In genomic region chr7:116138202-116138801, GRCh38 we compare ENCODE assay signal across 8 cellular contexts.
A peak's percentile ranks its signal among the peaks of the same experiment; 100 is the strongest.
DNase-seq lines count a peak whose midpoint lies in the region; ATAC-seq, FAIRE-seq and TF ChIP-seq lines count a peak whose summit lies in the region.

No MANE protein-coding gene starts in this region.

- H3K36me3 ChIP-seq in mammary epithelial cell (ENCODE audit: insufficient read depth, low read length) (no peaks in the 10 kb centered on the region), kidney (ENCODE audit: control insufficient read depth in 1 of 2, insufficient read depth in 2 of 2, low read length in 2 of 2) (no peaks in the 10 kb centered on the region), testis (ENCODE audit: low read depth, missing control alignments) (no peaks in the 10 kb centered on the region)

- CTCF ChIA-PET in mammary epithelial cell (lab: Charles Lee; ENCODE audit: low non-redundant PET): interaction anchor here (0.5 to 0.6 kb wide), 5 partner anchors 33 to 981 kb away, joined by 3 to 5 read pairs (median 4); no protein-coding TSS in a partner anchor

- FAIRE-seq in kidney (lab: Jason Lieb, UNC): peak; percentile 93

- TF ChIP-seq CTCF in mammary epithelial cell (conservative IDR thresholded peaks at IDR 0.05 in 1 of 2, IDR thresholded peaks at IDR 0.05 in 1 of 2; ENCODE audit: extremely low read depth in 1 of 2, insufficient read depth in 1 of 2, low read depth in 1 of 2, low read length in 2 of 2): peak; percentile 82 to 85
- peak; percentile 64 for TF ChIP-seq CTCF in kidney (IDR thresholded peaks at IDR 0.05; ENCODE audit: borderline replicate concordance, extremely low read depth, insufficient read depth)
- peak in 2 of 3 experiments; percentile 47 to 55 for TF ChIP-seq CTCF in testis (IDR thresholded peaks at IDR 0.05)

- intact Hi-C loops in mammary epithelial cell (cut with micrococcal nuclease) (loop anchor here (1.0 to 5.0 kb wide), 6 partner anchors 32 to 451 kb away; partner anchors contain the start of gene CAV1), kidney (cut with DNase I) (no loop called here), testis (cut with DNase I; ENCODE audit: low total_unique reads) (no loop called here)

- BruUV-seq in mammary epithelial cell (replicated peaks; lab: Mats Ljungman, UMichigan): no TSS peak

- no peaks in the 10 kb centered on the region for H4K20me1 ChIP-seq in mammary epithelial cell (ENCODE audit: insufficient read depth, low read length)

- H3K4me1 ChIP-seq in mammary epithelial cell (ENCODE audit: insufficient read depth, low read length) (peaks cover 21% of the 10 kb centered on the region), kidney (ENCODE audit: control insufficient read depth in 1 of 2, insufficient read depth in 1 of 2, low read depth in 1 of 2, low read length in 2 of 2) (no peaks in the 10 kb centered on the region), testis (no peaks in the 10 kb centered on the region)

- H3K9ac ChIP-seq in mammary epithelial cell (ENCODE audit: insufficient read depth, low read length) (no peak overlapping the region), kidney (ENCODE audit: low read length in 2 of 2) (no peak overlapping the region)

- H3K79me2 ChIP-seq in mammary epithelial cell (ENCODE audit: insufficient read depth, low read length): no peaks in the 10 kb centered on the region

- H3K27me3 ChIP-seq in mammary epithelial cell (ENCODE audit: insufficient read depth, low read length) (no peaks in the 10 kb centered on the region), testis (no peaks in the 10 kb centered on the region)

- peak overlapping the region; percentile 71 for H3K4me2 ChIP-seq in mammary epithelial cell (ENCODE audit: insufficient read depth, low read depth, low read length)

- in situ Hi-C loops in mammary epithelial cell (cut with MboI; ENCODE audit: low sequenced_read_pairs in 2 of 2): no loop called here

- 4% methylated on average over 2 of the region's 2 CpGs for WGBS in mammary epithelial cell (ENCODE audit: low coverage, missing lambda C conversion rate)
- 41 to 42% methylated on average over 2 of the region's 2 CpGs for WGBS in testis, 2 donors

- H3K4me3 ChIP-seq in mammary epithelial cell (replicated peaks in 1 of 3; ENCODE audit: insufficient read depth in 1 of 3, low read depth in 2 of 3, low read length in 3 of 3) (no peak overlapping the region), kidney (ENCODE audit: low read length in 2 of 2) (no peak overlapping the region), testis (no peak overlapping the region)

- ATAC-seq in GM19468 (IDR thresholded peaks at IDR 0.05; ENCODE audit: extremely low read depth, unreplicated experiment) (peak; percentile 75), HG03442 (IDR thresholded peaks at IDR 0.05; ENCODE audit: unreplicated experiment) (peak; percentile 96)

- DNase-seq in NCI-H2227 (lab: John Stamatoyannopoulos, UW; ENCODE audit: unreplicated experiment): peak; percentile 1
- no peak for DNase-seq in NCI-H2227 treated with DMSO at 0.1 percent for 48 hours (lab: John Stamatoyannopoulos, UW)
- peak; percentile 65 for DNase-seq in NCI-H82 (lab: John Stamatoyannopoulos, UW)
- peak; percentile 69 for DNase-seq in mammary epithelial cell
- DNase-seq in kidney: no peak
- peak; percentile 16 for DNase-seq in testis

- no peak for TF ChIP-seq POLR2A in testis (IDR thresholded peaks at IDR 0.05)

- H3K27ac ChIP-seq in mammary epithelial cell (ENCODE audit: insufficient read depth, low read depth, low read length): peak overlapping the region; percentile 61
- H3K27ac ChIP-seq in kidney (ENCODE audit: low read depth in 2 of 2, low read length in 2 of 2): no peak overlapping the region
- no peak overlapping the region for H3K27ac ChIP-seq in testis

- no peaks in the 10 kb centered on the region for H3K9me3 ChIP-seq in mammary epithelial cell (replicated peaks; ENCODE audit: insufficient read depth, low read length)
- H3K9me3 ChIP-seq in kidney (ENCODE audit: control insufficient read depth in 1 of 2, low read length in 2 of 2): no peaks in the 10 kb centered on the region
- no peaks in the 10 kb centered on the region for H3K9me3 ChIP-seq in testis

- no peak overlapping the region for H2AFZ ChIP-seq in mammary epithelial cell (ENCODE audit: low read depth, low read length)

- dilution Hi-C loops in mammary epithelial cell (cut with HindIII; ENCODE audit: low sequenced_read_pairs): no loop called here

Comparison
In these comparisons a context has a peak if more than half of its experiments do, and no peak if none do; other contexts are left out.
1. DNase-seq: peak in NCI-H2227 (single experiment), NCI-H82 (single experiment), mammary epithelial cell (single experiment) and testis (single experiment); none in NCI-H2227 treated with DMSO at 0.1 percent for 48 hours (single experiment) and kidney (single experiment).
2. Peak in every context shown above with its lines, with median percentiles within 50 percentile points of each other: CTCF ChIP-seq.